11 cellular contexts compared by ENCODE assay signal in the genomic region with DNA sequence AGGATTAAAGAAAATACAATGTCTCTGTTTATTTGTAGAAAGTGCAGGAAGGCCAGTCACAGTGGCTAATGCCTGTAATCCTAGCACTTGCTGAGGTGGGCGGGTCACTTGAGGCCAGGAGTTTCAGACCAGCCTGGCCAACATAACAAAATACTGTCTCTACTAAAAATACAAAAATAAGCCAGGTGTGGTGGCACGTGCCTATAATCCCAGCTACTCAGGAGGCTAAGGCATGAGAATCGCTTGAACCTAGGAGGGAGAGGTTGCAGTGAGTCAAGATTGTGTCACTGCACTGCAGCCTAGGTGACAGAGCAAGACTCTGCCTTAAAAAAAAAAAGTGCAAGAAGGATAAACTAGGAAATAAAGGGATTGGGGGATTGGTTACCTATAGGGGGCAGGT. TPM values are rescaled to one million over a fixed set of nuclear protein-coding genes. Genes with fewer than 3 reads are reported as not detected.
DNase-seq lines count a peak whose midpoint lies in the region; ATAC-seq and TF ChIP-seq lines count a peak whose summit lies in the region.
"Not testable (repeated sequence)": the region's sequence is repeated elsewhere in the genome, so short reads cannot be mapped to it uniquely, and the experiment has no call there.
"Had no signal": no experiment of that assay in that cellular context is flagged by ENCODE, and none has a peak within 500 bp of the region (broad histone marks: within the 10 kb centered on the region; RNA-seq: fewer than 3 reads in every experiment).

No MANE protein-coding gene starts in this region.

- intact Hi-C loops in heart right ventricle (cut with DNase I): loop anchor here in 1 of 10 donors (10.0 kb wide), 1 partner anchor 116 kb away; the partner anchor contains the start of genes GLUD1 and SHLD2
- intact Hi-C loops in uterus (cut with DNase I; ENCODE audit: low total_unique reads): not testable (repeated sequence)

- not testable (repeated sequence) for H3K9me3 Mint-ChIP-seq in HFFc6, WTC11, neural progenitor cell

- peak overlapping the region; percentile 22 for H3K4me2 ChIP-seq in neural progenitor cell

- TF ChIP-seq POLR2A in suprapubic skin (IDR thresholded peaks at IDR 0.05); uterus (IDR thresholded peaks at IDR 0.05): not testable (repeated sequence)

- H3K4me3 ChIP-seq in coronary artery, heart right ventricle, neural progenitor cell, suprapubic skin, uterus: not testable (repeated sequence)

- H3K27ac ChIP-seq in coronary artery (peak overlapping the region; percentile 99), heart right ventricle (peak overlapping the region in 7 of 10 donors; percentile 15 to 80 (median 53)), suprapubic skin (peak overlapping the region; percentile 84), uterus (peak overlapping the region; percentile 56 to 70)
- not testable (repeated sequence) for H3K27ac ChIP-seq in neural progenitor cell

- H3K4me1 ChIP-seq in heart right ventricle: peaks cover 8 to 38% (median 17%) of the 10 kb centered on the region in 9 donors
- H3K4me1 ChIP-seq in neural progenitor cell, uterus: not testable (repeated sequence)
- H3K4me1 ChIP-seq in suprapubic skin: peaks cover 52% of the 10 kb centered on the region

- not testable (repeated sequence) for H3F3A ChIP-seq in neural progenitor cell (ENCODE audit: low read depth)

- CTCF ChIA-PET in WTC11 (lab: Charles Lee): interaction anchor here (0.6 kb wide), 1 partner anchor 140 kb away, joined by 3 read pairs; no protein-coding TSS in a partner anchor

- DNase-seq in A172 (ENCODE audit: low spot score): peak; percentile 31
- not testable (repeated sequence) for DNase-seq in HFFc6; WTC11 (ENCODE audit: low spot score); coronary artery (ENCODE audit: low spot score); heart right ventricle; neural progenitor cell (ENCODE audit: low spot score); suprapubic skin (ENCODE audit: low spot score in 2 of 2); uterus

- not testable (repeated sequence) for H3K36me3 Mint-ChIP-seq in HFFc6 (ENCODE audit: low read depth); WTC11; neural progenitor cell

- H3K27ac Mint-ChIP-seq in HFFc6: peak overlapping the region; percentile 0; the same call in 1 of the 2 replicates
- H3K27ac Mint-ChIP-seq in WTC11: not testable (repeated sequence)
- H3K27ac Mint-ChIP-seq in neural progenitor cell: peak overlapping the region; percentile 57

- H4K20me1 ChIP-seq in neural progenitor cell (ENCODE audit: low read depth): not testable (repeated sequence)

- not testable (repeated sequence) for TF ChIP-seq CTCF in HFFc6 (IDR thresholded peaks at IDR 0.05); WTC11 (IDR thresholded peaks at IDR 0.05); coronary artery (IDR thresholded peaks at IDR 0.05); heart right ventricle (IDR thresholded peaks at IDR 0.05); neural progenitor cell (IDR thresholded peaks at IDR 0.05); suprapubic skin (IDR thresholded peaks at IDR 0.05); uterus (IDR thresholded peaks at IDR 0.05)

- H3K79me2 ChIP-seq in neural progenitor cell (ENCODE audit: low read depth): not testable (repeated sequence)

- not testable (repeated sequence) for H3K27me3 ChIP-seq in heart right ventricle, neural progenitor cell, suprapubic skin, uterus

- 82 to 92% methylated on average over 3 of the region's 3 CpGs for WGBS in heart right ventricle, 2 donors
- 78% methylated on average over 3 of the region's 3 CpGs for WGBS in suprapubic skin

- peak; percentile 64 for ATAC-seq in WTC11
- not testable (repeated sequence) for ATAC-seq in heart right ventricle

- not testable (repeated sequence) for H3K9ac ChIP-seq in neural progenitor cell

- H3K9me3 ChIP-seq in heart right ventricle; neural progenitor cell (ENCODE audit: low read depth); suprapubic skin; uterus: not testable (repeated sequence)

- peaks cover 25% of the 10 kb centered on the region for H3K4me1 Mint-ChIP-seq in HFFc6 (ENCODE audit: low read depth)
- H3K4me1 Mint-ChIP-seq in WTC11: peaks cover 18% of the 10 kb centered on the region
- peaks cover 14% of the 10 kb centered on the region for H3K4me1 Mint-ChIP-seq in neural progenitor cell

- POLR2A ChIA-PET in WTC11 (lab: Charles Lee): not testable (repeated sequence)

- H3K27me3 Mint-ChIP-seq in HFFc6 (ENCODE audit: insufficient read depth); WTC11 (ENCODE audit: low read depth); neural progenitor cell (ENCODE audit: insufficient read depth, low read depth): not testable (repeated sequence)

- TF ChIP-seq EP300 in suprapubic skin (IDR thresholded peaks at IDR 0.05): not testable (repeated sequence)

- not testable (repeated sequence) for H3K36me3 ChIP-seq in heart right ventricle, neural progenitor cell, suprapubic skin, uterus

- H3K4me3 Mint-ChIP-seq in HFFc6, WTC11, neural progenitor cell: not testable (repeated sequence)

- not testable (repeated sequence) for H2AFZ ChIP-seq in neural progenitor cell (replicated peaks)

RNA-seq across cellular contexts. Expression of gene ADIRF, which starts 10.2 kb away (rescaled TPM):
- not detected in 2 replicates for total RNA-seq in A172 (2014; rRNA removed; shearing (Covaris generic))
- total RNA-seq in HFFc6 (2021; fragmentation: NEBNext Ultra II Directional; extraction: Animal tissue kit (Norgen Biotek cat#: 25700)): 100 to 1,000 TPM in 4 of 6 experiments, 10 to 100 TPM in 2; 68.5 to 169 (median 145) TPM
- total RNA-seq in WTC11 (2021) (0.30 to 1.0 TPM (median 0.70 TPM) in 3 replicates), heart right ventricle (100 to 1,000 TPM in 1 of 10 donors, 10 to 100 TPM in 9; 18.5 to 113 (median 40.4) TPM), neural progenitor cell (ENCODE audit: low replicate concordance) (not detected in 2 replicates), suprapubic skin (100 to 1,000 TPM in 2 of 4 donors, 10 to 100 TPM in 2; 79.1 to 131 (median 104) TPM), uterus (100 to 1,000 TPM in 3 of 4 donors, 1 to 10 TPM in 1; 8.5 to 368 (median 275) TPM)
- polyA plus RNA-seq in heart right ventricle: 100 to 1,000 TPM; 174 to 234 TPM
- total RNA-seq: CD8-positive, alpha-beta memory T cell; H9 had no signal
- polyA plus RNA-seq: CD8-positive, alpha-beta memory T cell had no signal

RNA-seq across cellular contexts. Expression of gene SNCG, which starts 20.1 kb away (rescaled TPM):
- total RNA-seq in A172 (2014; rRNA removed; shearing (Covaris generic)): 8.8 and 16.0 TPM in 2 replicates
- total RNA-seq in HFFc6 (2021; fragmentation: NEBNext Ultra II Directional; extraction: Animal tissue kit (Norgen Biotek cat#: 25700)): 1 to 10 TPM; 2.6 to 4.5 (median 3.3) TPM
- total RNA-seq in WTC11 (2021) (8.4 to 14.3 TPM (median 12.0 TPM) in 3 replicates), heart right ventricle (10 to 100 TPM in 9 of 10 donors, 1 to 10 TPM in 1; 9.4 to 21.4 (median 12.6) TPM), neural progenitor cell (ENCODE audit: low replicate concordance) (not detected in 2 replicates), suprapubic skin (10 to 100 TPM; 20.7 to 27.1 (median 24.6) TPM), uterus (10 to 100 TPM in 3 of 4 donors, 1 to 10 TPM in 1; 5.5 to 68.6 (median 36.2) TPM)
- 10 to 100 TPM; 35.2 to 68.0 TPM for polyA plus RNA-seq in heart right ventricle
- total RNA-seq: CD8-positive, alpha-beta memory T cell had no signal
- polyA plus RNA-seq: CD8-positive, alpha-beta memory T cell had no signal

RNA-seq across cellular contexts. Expression of gene MMRN2, which starts 21.0 kb away (rescaled TPM):
- total RNA-seq in A172 (2014; rRNA removed; shearing (Covaris generic)): 1.7 TPM in 1 of 2 replicates, not detected in the other
- total RNA-seq in HFFc6 (2021; fragmentation: NEBNext Ultra II Directional; extraction: Animal tissue kit (Norgen Biotek cat#: 25700)): 1 to 10 TPM in 3 of 6 experiments, under 1 TPM in 3; 0.66 to 1.5 (median 1.2) TPM
- total RNA-seq in WTC11 (2021): 1.7 to 2.8 TPM (median 2.4 TPM) in 3 replicates
- total RNA-seq in heart right ventricle: 10 to 100 TPM; 23.4 to 43.2 (median 36.2) TPM
- 10 to 100 TPM; 22.5 to 31.7 TPM for polyA plus RNA-seq in heart right ventricle
- 0.28 and 1.4 TPM in 2 replicates for total RNA-seq in neural progenitor cell (ENCODE audit: low replicate concordance)
- total RNA-seq in suprapubic skin: 10 to 100 TPM; 23.1 to 77.6 (median 40.7) TPM
- total RNA-seq in uterus: 100 to 1,000 TPM in 1 of 4 donors, 10 to 100 TPM in 3; 45.0 to 133 (median 74.2) TPM
- total RNA-seq: CD8-positive, alpha-beta memory T cell had no signal
- polyA plus RNA-seq: CD8-positive, alpha-beta memory T cell had no signal

RNA-seq across cellular contexts. Expression of gene FAM25A, which starts 41.6 kb away (rescaled TPM):
- not detected in 2 replicates for total RNA-seq in A172 (2014; rRNA removed; shearing (Covaris generic))
- total RNA-seq in HFFc6 (2021; fragmentation: NEBNext Ultra II Directional; extraction: Animal tissue kit (Norgen Biotek cat#: 25700)): not detected
- total RNA-seq in WTC11 (2021) (not detected in 3 replicates), heart right ventricle (not detected), neural progenitor cell (ENCODE audit: low replicate concordance) (not detected in 2 replicates), suprapubic skin (100 to 1,000 TPM; 178 to 699 (median 512) TPM), uterus (not detected)
- not detected for polyA plus RNA-seq in heart right ventricle
- total RNA-seq: CD8-positive, alpha-beta memory T cell; H9; Right ventricle myocardium inferior had no signal
- polyA plus RNA-seq: CD8-positive, alpha-beta memory T cell had no signal
